ENCODE assay signal across 18 cellular contexts in genomic region chr15:43508421-43508820, GRCh38. TPM values are rescaled to one million over a fixed set of nuclear protein-coding genes. Genes with fewer than 3 reads are reported as not detected.
DNase-seq lines count a peak whose midpoint lies in the region; FAIRE-seq and TF ChIP-seq lines count a peak whose summit lies in the region.
"Had no signal": no experiment of that assay in that cellular context is flagged by ENCODE, and none has a peak within 500 bp of the region (broad histone marks: within the 10 kb centered on the region; RNA-seq: fewer than 3 reads in every experiment).

No MANE protein-coding gene starts in this region.

- WGBS in adrenal gland, 4 donors, result 60 to 84% (median 74%) methylated on average over 1 of the region's 1 CpG
- WGBS in suprapubic skin, result 59% methylated on average over 1 of the region's 1 CpG

- no peak for TF ChIP-seq POLR2A in adrenal gland (IDR thresholded peaks at IDR 0.05)
- no peak for TF ChIP-seq POLR2A in suprapubic skin (IDR thresholded peaks at IDR 0.05)

- H3K4me1 ChIP-seq in adrenal gland (replicated peaks in 1 of 2), result peaks cover 19 to 29% of the 10 kb centered on the region in 2 donors
- peaks cover 26% of the 10 kb centered on the region for H3K4me1 ChIP-seq in muscle layer of colon (ENCODE audit: insufficient read depth, low read length)
- H3K4me1 ChIP-seq in suprapubic skin, result peaks cover 28% of the 10 kb centered on the region

- intact Hi-C loops in adrenal gland (cut with DNase I), result no loop called here

- no peaks in the 10 kb centered on the region for H3K27me3 ChIP-seq in adrenal gland
- H3K27me3 ChIP-seq in muscle layer of colon (ENCODE audit: control insufficient read depth in 1 of 2, insufficient read depth in 2 of 2, low read length in 2 of 2), result no peaks in the 10 kb centered on the region
- H3K27me3 ChIP-seq in suprapubic skin, result no peaks in the 10 kb centered on the region
- H3K27me3 ChIP-seq: tibial nerve had no signal

- H3K27me3 Mint-ChIP-seq in activated CD4-positive, alpha-beta T cell treated with anti-CD3 and anti-CD28 coated beads, Interleukin-2, amount 10 ng/mL, durations not matched to agents 7 days and 5 days, result peaks cover 7% of the 10 kb centered on the region

- TF ChIP-seq EP300 in suprapubic skin (IDR thresholded peaks at IDR 0.05), result no peak

- H3K4me3 Mint-ChIP-seq in activated CD4-positive, alpha-beta T cell treated with anti-CD3 and anti-CD28 coated beads, Interleukin-2, amount 10 ng/mL, durations not matched to agents 7 days and 5 days, result no peak overlapping the region

- peak overlapping the region; percentile 62 for H3K27ac Mint-ChIP-seq in activated CD4-positive, alpha-beta T cell treated with anti-CD3 and anti-CD28 coated beads, Interleukin-2, amount 10 ng/mL, durations not matched to agents 7 days and 5 days

- H3K36me3 ChIP-seq in adrenal gland (replicated peaks in 1 of 2) (no peaks in the 10 kb centered on the region), muscle layer of colon (ENCODE audit: insufficient read depth, low read length) (no peaks in the 10 kb centered on the region), suprapubic skin (no peaks in the 10 kb centered on the region)
- H3K36me3 ChIP-seq: tibial nerve had no signal

- H3K36me3 Mint-ChIP-seq in activated CD4-positive, alpha-beta T cell treated with anti-CD3 and anti-CD28 coated beads, Interleukin-2, amount 10 ng/mL, durations not matched to agents 7 days and 5 days (ENCODE audit: low read depth), result peaks cover 7% of the 10 kb centered on the region

- DNase-seq in activated CD4-positive, alpha-beta T cell treated with anti-CD3 and anti-CD28 coated beads, Interleukin-2, amount 10 ng/mL, durations not matched to agents 7 days and 5 days, result no peak
- DNase-seq in activated CD4-positive, alpha-beta T cell treated with anti-CD3 and anti-CD28 coated beads for 1 hour, result no peak
- DNase-seq in adrenal gland (peak in 1 of 7 donors; percentile 47), suprapubic skin (ENCODE audit: low spot score in 2 of 2) (no peak), anterior cingulate cortex (lab: John Stamatoyannopoulos, UW) (no peak), GM19239 (ENCODE audit: insufficient read length, low spot score) (no peak), COR-L47 (lab: John Stamatoyannopoulos, UW) (no peak)
- DNase-seq: activated CD8-positive, alpha-beta memory T cell treated with anti-CD3 and anti-CD28 coated beads for 24 hours; aorta; dermis blood vessel endothelial cell; GF-D8; Kasumi-1; NCI-H1436 treated with DMSO at 0.1 percent for 48 hours; NCI-H446 had no signal

- no peak for TF ChIP-seq CTCF in adrenal gland (IDR thresholded peaks at IDR 0.05)
- TF ChIP-seq CTCF in suprapubic skin (IDR thresholded peaks at IDR 0.05), result no peak

- H3K9me3 Mint-ChIP-seq in activated CD4-positive, alpha-beta T cell treated with anti-CD3 and anti-CD28 coated beads, Interleukin-2, amount 10 ng/mL, durations not matched to agents 7 days and 5 days, result no peaks in the 10 kb centered on the region

- H3K9ac ChIP-seq in muscle layer of colon (ENCODE audit: low read length), result no peak overlapping the region

- peaks cover 38% of the 10 kb centered on the region for H3K4me1 Mint-ChIP-seq in activated CD4-positive, alpha-beta T cell treated with anti-CD3 and anti-CD28 coated beads, Interleukin-2, amount 10 ng/mL, durations not matched to agents 7 days and 5 days

- peak overlapping the region in 4 of 5 donors; percentile 13 to 93 (median 60) for H3K27ac ChIP-seq in adrenal gland
- H3K27ac ChIP-seq in muscle layer of colon (ENCODE audit: low read depth, low read length), result peak overlapping the region; percentile 94
- peak overlapping the region; percentile 88 for H3K27ac ChIP-seq in suprapubic skin

- FAIRE-seq in GM19239 (lab: Jason Lieb, UNC), result no peak
- FAIRE-seq: D721Med, H54 had no signal

- H3K9me3 ChIP-seq in adrenal gland (replicated peaks in 1 of 3) (no peaks in the 10 kb centered on the region), muscle layer of colon (ENCODE audit: low read length) (no peaks in the 10 kb centered on the region), suprapubic skin (no peaks in the 10 kb centered on the region)
- H3K9me3 ChIP-seq: tibial nerve had no signal

- CTCF ChIA-PET in activated CD4-positive, alpha-beta T cell treated with anti-CD3 and anti-CD28 coated beads, Interleukin-2, amount 10 ng/mL, durations not matched to agents 7 days and 5 days (lab: Charles Lee), result interaction anchor here (0.7 kb wide), 1 partner anchor 1623 kb away, joined by 3 read pairs; no protein-coding TSS in a partner anchor

- no peak overlapping the region for H3K4me3 ChIP-seq in adrenal gland
- H3K4me3 ChIP-seq in muscle layer of colon (ENCODE audit: low read depth in 1 of 2, low read length in 2 of 2), result no peak overlapping the region
- H3K4me3 ChIP-seq in suprapubic skin, result no peak overlapping the region

- POLR2A ChIA-PET in activated CD4-positive, alpha-beta T cell treated with anti-CD3 and anti-CD28 coated beads, Interleukin-2, amount 10 ng/mL, durations not matched to agents 7 days and 5 days (lab: Charles Lee), result no interaction called here

RNA-seq across cellular contexts. Expression of gene MAP1A, which starts 9.0 kb away (rescaled TPM):
- total RNA-seq in activated CD4-positive, alpha-beta T cell treated with anti-CD3 and anti-CD28 coated beads, Interleukin-2, amount 10 ng/mL, durations not matched to agents 7 days and 5 days, result 1 to 10 TPM; 9.8 to 9.9 TPM
- total RNA-seq in adrenal gland (10 to 100 TPM in 3 of 8 donors, 1 to 10 TPM in 5; 4.7 to 20.9 (median 9.2) TPM), suprapubic skin (1 to 10 TPM; 2.4 to 5.7 (median 4.0) TPM)
- polyA plus RNA-seq in adrenal gland, result 10 to 100 TPM in 2 of 3 donors, 1 to 10 TPM in 1; 3.4 to 14.6 (median 10.0) TPM

RNA-seq across cellular contexts. Expression of gene TP53BP1, which starts 15.5 kb away (rescaled TPM):
- total RNA-seq in activated CD4-positive, alpha-beta T cell treated with anti-CD3 and anti-CD28 coated beads, Interleukin-2, amount 10 ng/mL, durations not matched to agents 7 days and 5 days, result 10 to 100 TPM; 22.9 to 27.9 TPM
- total RNA-seq in adrenal gland (10 to 100 TPM; 22.8 to 63.6 (median 43.8) TPM), suprapubic skin (10 to 100 TPM; 17.6 to 49.4 (median 29.0) TPM)
- polyA plus RNA-seq in adrenal gland, result 10 to 100 TPM; 32.9 to 45.3 (median 41.6) TPM
